ENCODE assay signal across 10 cellular contexts in genomic region chr16:11359370-11359769, GRCh38. TPM values are rescaled to one million over a fixed set of nuclear protein-coding genes. Genes with fewer than 3 reads are reported as not detected.
DNase-seq lines count a peak whose midpoint lies in the region; ATAC-seq and TF ChIP-seq lines count a peak whose summit lies in the region.
"Had no signal": no experiment of that assay in that cellular context is flagged by ENCODE, and none has a peak within 500 bp of the region (broad histone marks: within the 10 kb centered on the region; RNA-seq: fewer than 3 reads in every experiment).

No MANE protein-coding gene starts in this region.

- H3K27me3 ChIP-seq in vagina, result no peaks in the 10 kb centered on the region

- H3K27ac Mint-ChIP-seq in activated naive CD8-positive, alpha-beta T cell treated with anti-CD3 and anti-CD28 coated beads, Interleukin-2, amount 50 U/mL, for 24 hours, result peak overlapping the region; percentile 31
- H3K27ac Mint-ChIP-seq in activated naive CD8-positive, alpha-beta T cell treated with anti-CD3 and anti-CD28 coated beads for 36 hours, result no peak overlapping the region
- H3K27ac Mint-ChIP-seq in activated CD8-positive, alpha-beta T cell treated with anti-CD3 and anti-CD28 coated beads, Interleukin-2, amount 10 ng/mL, durations not matched to agents 7 days and 5 days, result no peak overlapping the region
- no peak overlapping the region for H3K27ac Mint-ChIP-seq in T-helper 2 cell treated with Interferon-gamma antibody and Interleukin-4, amounts not matched to agents 5 μg/mL and 100 μg/mL, for 36 hours

- H3K4me1 ChIP-seq in vagina, result peaks cover 90% of the 10 kb centered on the region

- H3K4me3 Mint-ChIP-seq in activated naive CD8-positive, alpha-beta T cell treated with anti-CD3 and anti-CD28 coated beads, Interleukin-2, amount 50 U/mL, for 24 hours, result no peak overlapping the region
- no peak overlapping the region for H3K4me3 Mint-ChIP-seq in activated naive CD8-positive, alpha-beta T cell treated with anti-CD3 and anti-CD28 coated beads for 36 hours
- no peak overlapping the region for H3K4me3 Mint-ChIP-seq in activated CD8-positive, alpha-beta T cell treated with anti-CD3 and anti-CD28 coated beads, Interleukin-2, amount 10 ng/mL, durations not matched to agents 7 days and 5 days
- no peak overlapping the region for H3K4me3 Mint-ChIP-seq in T-helper 2 cell treated with Interferon-gamma antibody and Interleukin-4, amounts not matched to agents 5 μg/mL and 100 μg/mL, for 36 hours

- CTCF ChIA-PET in activated CD8-positive, alpha-beta T cell treated with anti-CD3 and anti-CD28 coated beads, Interleukin-2, amount 10 ng/mL, durations not matched to agents 7 days and 5 days (lab: Charles Lee), result interaction anchor here (1.0 to 4.3 kb wide), 6 partner anchors 13 to 402 kb away, joined by 3 to 24 read pairs (median 18); partner anchors contain the start of gene SOCS1

- TF ChIP-seq CTCF in astrocyte of the spinal cord (IDR thresholded peaks at IDR 0.05; ENCODE audit: low read depth, low read length) (no peak), vagina (IDR thresholded peaks at IDR 0.05) (no peak)

- H3K36me3 ChIP-seq in vagina, result no peaks in the 10 kb centered on the region

- in situ Hi-C loops in astrocyte of the spinal cord (cut with HindIII; ENCODE audit: low sequenced_read_pairs), result no loop called here

- peaks cover 12% of the 10 kb centered on the region for H3K27me3 Mint-ChIP-seq in activated naive CD8-positive, alpha-beta T cell treated with anti-CD3 and anti-CD28 coated beads, Interleukin-2, amount 50 U/mL, for 24 hours
- peaks cover 20% of the 10 kb centered on the region for H3K27me3 Mint-ChIP-seq in activated naive CD8-positive, alpha-beta T cell treated with anti-CD3 and anti-CD28 coated beads for 36 hours
- peaks cover 5% of the 10 kb centered on the region for H3K27me3 Mint-ChIP-seq in activated CD8-positive, alpha-beta T cell treated with anti-CD3 and anti-CD28 coated beads, Interleukin-2, amount 10 ng/mL, durations not matched to agents 7 days and 5 days (ENCODE audit: low read depth)
- no peaks in the 10 kb centered on the region for H3K27me3 Mint-ChIP-seq in T-helper 2 cell treated with Interferon-gamma antibody and Interleukin-4, amounts not matched to agents 5 μg/mL and 100 μg/mL, for 36 hours (ENCODE audit: low read depth)

- no peaks in the 10 kb centered on the region for H3K9me3 ChIP-seq in vagina

- H3K27ac ChIP-seq in vagina, result peak overlapping the region; percentile 65

- TF ChIP-seq POLR2A in vagina (IDR thresholded peaks at IDR 0.05), result no peak

- ATAC-seq in activated naive CD8-positive, alpha-beta T cell treated with anti-CD3 and anti-CD28 coated beads, Interleukin-2, amount 50 U/mL, for 24 hours, result no peak
- no peak for ATAC-seq in activated CD8-positive, alpha-beta T cell treated with anti-CD3 and anti-CD28 coated beads, Interleukin-2, amount 10 ng/mL, durations not matched to agents 7 days and 5 days

- intact Hi-C loops in vagina (cut with DNase I), result loop anchor here (5.0 kb wide), 2 partner anchors 102 to 397 kb away; partner anchors contain the start of gene SOCS1

- H3K4me1 Mint-ChIP-seq in activated naive CD8-positive, alpha-beta T cell treated with anti-CD3 and anti-CD28 coated beads, Interleukin-2, amount 50 U/mL, for 24 hours, result peaks cover 74% of the 10 kb centered on the region
- H3K4me1 Mint-ChIP-seq in activated naive CD8-positive, alpha-beta T cell treated with anti-CD3 and anti-CD28 coated beads for 36 hours, result peaks cover 57% of the 10 kb centered on the region
- peaks cover 90% of the 10 kb centered on the region for H3K4me1 Mint-ChIP-seq in activated CD8-positive, alpha-beta T cell treated with anti-CD3 and anti-CD28 coated beads, Interleukin-2, amount 10 ng/mL, durations not matched to agents 7 days and 5 days (ENCODE audit: low read depth)
- H3K4me1 Mint-ChIP-seq in T-helper 2 cell treated with Interferon-gamma antibody and Interleukin-4, amounts not matched to agents 5 μg/mL and 100 μg/mL, for 36 hours (ENCODE audit: low read depth), result peaks cover 63% of the 10 kb centered on the region

- H3K9me3 Mint-ChIP-seq in activated naive CD8-positive, alpha-beta T cell treated with anti-CD3 and anti-CD28 coated beads, Interleukin-2, amount 50 U/mL, for 24 hours, result no peaks in the 10 kb centered on the region
- no peaks in the 10 kb centered on the region for H3K9me3 Mint-ChIP-seq in activated naive CD8-positive, alpha-beta T cell treated with anti-CD3 and anti-CD28 coated beads for 36 hours
- no peaks in the 10 kb centered on the region for H3K9me3 Mint-ChIP-seq in activated CD8-positive, alpha-beta T cell treated with anti-CD3 and anti-CD28 coated beads, Interleukin-2, amount 10 ng/mL, durations not matched to agents 7 days and 5 days (ENCODE audit: insufficient read depth)
- no peaks in the 10 kb centered on the region for H3K9me3 Mint-ChIP-seq in T-helper 2 cell treated with Interferon-gamma antibody and Interleukin-4, amounts not matched to agents 5 μg/mL and 100 μg/mL, for 36 hours

- H3K4me3 ChIP-seq in astrocyte of the spinal cord (ENCODE audit: low read depth, low read length) (no peak overlapping the region), vagina (no peak overlapping the region)

- peaks cover 2% of the 10 kb centered on the region for H3K36me3 Mint-ChIP-seq in activated naive CD8-positive, alpha-beta T cell treated with anti-CD3 and anti-CD28 coated beads, Interleukin-2, amount 50 U/mL, for 24 hours (ENCODE audit: low read depth)
- peaks cover 5% of the 10 kb centered on the region for H3K36me3 Mint-ChIP-seq in activated naive CD8-positive, alpha-beta T cell treated with anti-CD3 and anti-CD28 coated beads for 36 hours
- peaks cover 31% of the 10 kb centered on the region for H3K36me3 Mint-ChIP-seq in activated CD8-positive, alpha-beta T cell treated with anti-CD3 and anti-CD28 coated beads, Interleukin-2, amount 10 ng/mL, durations not matched to agents 7 days and 5 days (ENCODE audit: low read depth)
- peaks cover 4% of the 10 kb centered on the region for H3K36me3 Mint-ChIP-seq in T-helper 2 cell treated with Interferon-gamma antibody and Interleukin-4, amounts not matched to agents 5 μg/mL and 100 μg/mL, for 36 hours (ENCODE audit: low read depth)

- no peak for DNase-seq in activated naive CD8-positive, alpha-beta T cell treated with anti-CD3 and anti-CD28 coated beads, Interleukin-2, amount 50 U/mL, for 24 hours
- no peak for DNase-seq in activated naive CD8-positive, alpha-beta T cell treated with anti-CD3 and anti-CD28 coated beads for 36 hours
- DNase-seq in astrocyte of the spinal cord (ENCODE audit: low read depth, low spot score) (peak; percentile 69), islet precursor cell (peak; percentile 98), vagina (ENCODE audit: extremely low spot score in 2 of 2) (no peak), NCI-H524 (lab: John Stamatoyannopoulos, UW) (no peak)
- DNase-seq in activated CD8-positive, alpha-beta T cell treated with anti-CD3 and anti-CD28 coated beads, Interleukin-2, amount 10 ng/mL, durations not matched to agents 7 days and 5 days, result no peak
- no peak for DNase-seq in T-helper 2 cell treated with Interferon-gamma antibody and Interleukin-4, amounts not matched to agents 5 μg/mL and 100 μg/mL, for 36 hours (ENCODE audit: low spot score)
- DNase-seq: activated CD4-positive, alpha-beta T cell treated with anti-CD3 and anti-CD28 coated beads, Interleukin-2, amount 50 U/mL, for 48 hours; KG1 had no signal

- POLR2A ChIA-PET in activated CD8-positive, alpha-beta T cell treated with anti-CD3 and anti-CD28 coated beads, Interleukin-2, amount 10 ng/mL, durations not matched to agents 7 days and 5 days (lab: Charles Lee), result interaction anchor here (0.7 to 3.3 kb wide), 5 partner anchors 12 to 104 kb away, joined by 3 to 21 read pairs (median 4); partner anchors contain the start of gene SOCS1

RNA-seq across cellular contexts. Expression of gene RMI2, which starts 14.1 kb away (rescaled TPM):
- 10 to 100 TPM; 50.1 to 56.1 TPM for total RNA-seq in activated naive CD8-positive, alpha-beta T cell treated with anti-CD3 and anti-CD28 coated beads for 36 hours
- total RNA-seq in vagina, result 0.74 TPM
- 10 to 100 TPM; 65.6 to 67.0 TPM for total RNA-seq in activated CD8-positive, alpha-beta T cell treated with anti-CD3 and anti-CD28 coated beads, Interleukin-2, amount 10 ng/mL, durations not matched to agents 7 days and 5 days

Comparison
In these comparisons a context has a peak if more than half of its experiments do, and no peak if none do; other contexts are left out.
1. DNase-seq: peak in astrocyte of the spinal cord (single experiment) and islet precursor cell (single experiment); none in activated naive CD8-positive, alpha-beta T cell treated with anti-CD3 and anti-CD28 coated beads, Interleukin-2, amount 50 U/mL, for 24 hours (single experiment), activated naive CD8-positive, alpha-beta T cell treated with anti-CD3 and anti-CD28 coated beads for 36 hours (single experiment), vagina (0 of 2), activated CD8-positive, alpha-beta T cell treated with anti-CD3 and anti-CD28 coated beads, Interleukin-2, amount 10 ng/mL, durations not matched to agents 7 days and 5 days (single experiment), NCI-H524 (0 of 2) and T-helper 2 cell treated with Interferon-gamma antibody and Interleukin-4, amounts not matched to agents 5 μg/mL and 100 μg/mL, for 36 hours (single experiment).
2. RNA of gene RMI2, which starts 14.1 kb away (total RNA-seq): 65.6 to 67.0 TPM in activated CD8-positive, alpha-beta T cell treated with anti-CD3 and anti-CD28 coated beads, Interleukin-2, amount 10 ng/mL, durations not matched to agents 7 days and 5 days and 50.1 to 56.1 TPM in activated naive CD8-positive, alpha-beta T cell treated with anti-CD3 and anti-CD28 coated beads for 36 hours; 0.74 TPM in vagina (single experiment); every median in the first group is over 10 times any median in the second.